ENCODE assay signal across 20 cellular contexts in the genomic region with DNA sequence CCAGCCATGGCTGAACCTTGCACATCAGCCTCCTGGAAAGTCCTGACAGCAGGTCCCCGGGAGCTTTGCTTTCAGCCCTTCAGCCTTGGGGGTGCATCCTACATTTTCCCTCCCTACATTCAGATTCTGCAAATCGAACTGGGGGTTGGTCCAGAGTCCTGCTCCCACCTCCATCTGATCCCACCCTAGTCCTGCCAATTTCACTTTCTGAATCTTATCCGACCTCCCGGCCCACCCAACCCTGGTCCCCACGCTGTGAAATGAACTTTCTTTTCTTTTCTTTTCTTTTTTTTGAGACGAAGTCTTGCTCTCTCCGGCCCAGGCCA. TPM values are rescaled to one million over a fixed set of nuclear protein-coding genes. Genes with fewer than 3 reads are reported as not detected.
DNase-seq lines count a peak whose midpoint lies in the region; ATAC-seq, FAIRE-seq and TF ChIP-seq lines count a peak whose summit lies in the region.
"Had no signal": no experiment of that assay in that cellular context is flagged by ENCODE, and none has a peak within 500 bp of the region (broad histone marks: within the 10 kb centered on the region; RNA-seq: fewer than 3 reads in every experiment).

No MANE protein-coding gene starts in this region.

- peaks cover 0 to 51% (median 23%) of the 10 kb centered on the region in 4 donors for H3K4me1 Mint-ChIP-seq in CD4-positive, CD25-positive, alpha-beta regulatory T cell
- H3K4me1 Mint-ChIP-seq in CD4-positive, alpha-beta T cell (ENCODE audit: low read depth): peaks cover 40% of the 10 kb centered on the region
- H3K4me1 Mint-ChIP-seq in central memory CD8-positive, alpha-beta T cell: peaks cover 11% of the 10 kb centered on the region

- FAIRE-seq in H54 (lab: Jason Lieb, UNC): no peak
- FAIRE-seq: D721Med, GM18507 had no signal

- H3K4me3 ChIP-seq in CD4-positive, CD25-positive, alpha-beta regulatory T cell (ENCODE audit: low read depth, low read length): no peak overlapping the region
- no peak overlapping the region for H3K4me3 ChIP-seq in spleen
- H3K4me3 ChIP-seq: BLaER1, GM23338, SJCRH30 had no signal

- CTCF ChIA-PET in CD4-positive, alpha-beta T cell (lab: Charles Lee): no interaction called here

- TF ChIP-seq CTCF in CD4-positive, alpha-beta T cell (IDR thresholded peaks at IDR 0.05): no peak
- no peak for TF ChIP-seq CTCF in spleen (IDR thresholded peaks at IDR 0.05 in 8 of 11, conservative IDR thresholded peaks at IDR 0.05 in 3 of 11)

- peak overlapping the region in 2 of 3 donors; percentile 87 to 88 for H3K27ac Mint-ChIP-seq in CD4-positive, CD25-positive, alpha-beta regulatory T cell
- peak overlapping the region; percentile 95 for H3K27ac Mint-ChIP-seq in CD4-positive, alpha-beta T cell
- H3K27ac Mint-ChIP-seq in central memory CD8-positive, alpha-beta T cell (ENCODE audit: low read depth): peak overlapping the region; percentile 55
- H3K27ac Mint-ChIP-seq: GM23338 had no signal

- no peaks in the 10 kb centered on the region for H3K9me3 ChIP-seq in CD4-positive, CD25-positive, alpha-beta regulatory T cell (ENCODE audit: control insufficient read depth in 2 of 2, low read length in 2 of 2)
- H3K9me3 ChIP-seq in CD4-positive, alpha-beta T cell (ENCODE audit: control insufficient read depth, low read length): no peaks in the 10 kb centered on the region
- H3K9me3 ChIP-seq in spleen: peaks cover 0 to 13% (median 1%) of the 10 kb centered on the region in 8 donors
- H3K9me3 ChIP-seq: SJCRH30 had no signal

- no peaks in the 10 kb centered on the region for H3K36me3 ChIP-seq in CD4-positive, CD25-positive, alpha-beta regulatory T cell (ENCODE audit: control insufficient read depth, insufficient read depth, low read length)
- H3K36me3 ChIP-seq in spleen: no peaks in the 10 kb centered on the region
- H3K36me3 ChIP-seq: BLaER1, SJCRH30 had no signal

- no peaks in the 10 kb centered on the region for H3K36me3 Mint-ChIP-seq in CD4-positive, CD25-positive, alpha-beta regulatory T cell
- H3K36me3 Mint-ChIP-seq in CD4-positive, alpha-beta T cell (ENCODE audit: low read depth): no peaks in the 10 kb centered on the region
- H3K36me3 Mint-ChIP-seq in central memory CD8-positive, alpha-beta T cell (ENCODE audit: insufficient read depth): no peaks in the 10 kb centered on the region

- intact Hi-C loops in CD4-positive, alpha-beta T cell (cut with DNase I, micrococcal nuclease): no loop called here
- intact Hi-C loops in spleen (cut with DNase I; ENCODE audit: low total_unique reads): no loop called here

- peak overlapping the region in 1 of 4 donors; percentile 21 for H3K4me3 Mint-ChIP-seq in CD4-positive, CD25-positive, alpha-beta regulatory T cell
- H3K4me3 Mint-ChIP-seq in CD4-positive, alpha-beta T cell: no peak overlapping the region
- H3K4me3 Mint-ChIP-seq in central memory CD8-positive, alpha-beta T cell: no peak overlapping the region
- H3K4me3 Mint-ChIP-seq: GM23338 had no signal

- no peak overlapping the region for H3K27ac ChIP-seq in CD4-positive, CD25-positive, alpha-beta regulatory T cell (ENCODE audit: insufficient read depth, low read length, poor library complexity, severe bottlenecking)
- no peak overlapping the region for H3K27ac ChIP-seq in CD4-positive, alpha-beta T cell (ENCODE audit: low read depth, low read length)
- no peak overlapping the region for H3K27ac ChIP-seq in spleen
- H3K27ac ChIP-seq: BLaER1, SJCRH30 had no signal

- no peak for DNase-seq in CD4-positive, CD25-positive, alpha-beta regulatory T cell
- no peak for DNase-seq in CD4-positive, alpha-beta T cell
- DNase-seq in central memory CD8-positive, alpha-beta T cell (ENCODE audit: low spot score in 2 of 2): peak in 1 of 2 donors; percentile 3
- DNase-seq in spleen (peak; percentile 12), islet precursor cell (no peak), NCI-H1092 (lab: John Stamatoyannopoulos, UW) (no peak), H54 (ENCODE audit: insufficient read length, low spot score) (no peak)
- DNase-seq: GDM1, NCI-H1694, NCI-H2081, NCI-H345, NCI-H524, NCI-H774 had no signal

- H3K4me1 ChIP-seq in CD4-positive, CD25-positive, alpha-beta regulatory T cell (ENCODE audit: control insufficient read depth, insufficient read depth, low read length, poor library complexity, severe bottlenecking): peaks cover 34% of the 10 kb centered on the region
- H3K4me1 ChIP-seq in spleen: peaks cover 0 to 16% (median 9%) of the 10 kb centered on the region in 6 donors

- TF ChIP-seq POLR2A in spleen (IDR thresholded peaks at IDR 0.05): no peak
- TF ChIP-seq POLR2A in H54 (IDR thresholded peaks at IDR 0.05; ENCODE audit: low read depth, low read length): no peak

- no peaks in the 10 kb centered on the region for H3K27me3 ChIP-seq in CD4-positive, CD25-positive, alpha-beta regulatory T cell (ENCODE audit: control insufficient read depth, insufficient read depth, low read length)
- peaks cover 7% of the 10 kb centered on the region for H3K27me3 ChIP-seq in CD4-positive, alpha-beta T cell (ENCODE audit: control insufficient read depth, insufficient read depth, low read length)
- H3K27me3 ChIP-seq in spleen (replicated peaks in 1 of 7): peaks cover 0 to 43% (median 6%) of the 10 kb centered on the region in 7 donors
- H3K27me3 ChIP-seq: BLaER1 had no signal

- H3K27me3 Mint-ChIP-seq in CD4-positive, CD25-positive, alpha-beta regulatory T cell: peaks cover 13% of the 10 kb centered on the region
- H3K27me3 Mint-ChIP-seq in CD4-positive, alpha-beta T cell: peaks cover 13% of the 10 kb centered on the region
- H3K27me3 Mint-ChIP-seq in central memory CD8-positive, alpha-beta T cell: peaks cover 27% of the 10 kb centered on the region

- no peak for ATAC-seq in CD4-positive, CD25-positive, alpha-beta regulatory T cell (ENCODE audit: low read depth in 2 of 2)
- no peak for ATAC-seq in CD4-positive, alpha-beta T cell (ENCODE audit: poor library complexity)
- no peak for ATAC-seq in central memory CD8-positive, alpha-beta T cell (replicated peaks; ENCODE audit: extremely low read depth, poor library complexity, severe bottlenecking)
- ATAC-seq: GM23338, HCT116, Panc1 had no signal

- WGBS in spleen, 5 donors: 81 to 89% (median 82%) methylated on average over 7 of the region's 7 CpGs

- H3K9me3 Mint-ChIP-seq in CD4-positive, CD25-positive, alpha-beta regulatory T cell: peaks cover 0 to 10% (median 0%) of the 10 kb centered on the region in 7 donors
- no peaks in the 10 kb centered on the region for H3K9me3 Mint-ChIP-seq in CD4-positive, alpha-beta T cell
- no peaks in the 10 kb centered on the region for H3K9me3 Mint-ChIP-seq in central memory CD8-positive, alpha-beta T cell

- POLR2A ChIA-PET in CD4-positive, alpha-beta T cell (lab: Charles Lee): interaction anchor here (4.4 kb wide), 1 partner anchor 48 kb away, joined by 74 read pairs; a partner anchor contains a TSS

RNA-seq across cellular contexts. Expression of a gene that starts 47.8 kb away (rescaled TPM):
- total RNA-seq in CD4-positive, CD25-positive, alpha-beta regulatory T cell: 105 TPM
- polyA plus RNA-seq in CD4-positive, CD25-positive, alpha-beta regulatory T cell: 100 to 1,000 TPM in 2 of 4 donors, 10 to 100 TPM in 2; 74.1 to 113 (median 92.6) TPM
- 100 to 1,000 TPM; 162 to 164 TPM for total RNA-seq in CD4-positive, alpha-beta T cell
- total RNA-seq in spleen: 10 to 100 TPM; 28.9 to 84.3 (median 62.8) TPM
- 10 to 100 TPM; 38.0 to 78.1 (median 65.3) TPM for polyA plus RNA-seq in spleen
